In the genomic region with DNA sequence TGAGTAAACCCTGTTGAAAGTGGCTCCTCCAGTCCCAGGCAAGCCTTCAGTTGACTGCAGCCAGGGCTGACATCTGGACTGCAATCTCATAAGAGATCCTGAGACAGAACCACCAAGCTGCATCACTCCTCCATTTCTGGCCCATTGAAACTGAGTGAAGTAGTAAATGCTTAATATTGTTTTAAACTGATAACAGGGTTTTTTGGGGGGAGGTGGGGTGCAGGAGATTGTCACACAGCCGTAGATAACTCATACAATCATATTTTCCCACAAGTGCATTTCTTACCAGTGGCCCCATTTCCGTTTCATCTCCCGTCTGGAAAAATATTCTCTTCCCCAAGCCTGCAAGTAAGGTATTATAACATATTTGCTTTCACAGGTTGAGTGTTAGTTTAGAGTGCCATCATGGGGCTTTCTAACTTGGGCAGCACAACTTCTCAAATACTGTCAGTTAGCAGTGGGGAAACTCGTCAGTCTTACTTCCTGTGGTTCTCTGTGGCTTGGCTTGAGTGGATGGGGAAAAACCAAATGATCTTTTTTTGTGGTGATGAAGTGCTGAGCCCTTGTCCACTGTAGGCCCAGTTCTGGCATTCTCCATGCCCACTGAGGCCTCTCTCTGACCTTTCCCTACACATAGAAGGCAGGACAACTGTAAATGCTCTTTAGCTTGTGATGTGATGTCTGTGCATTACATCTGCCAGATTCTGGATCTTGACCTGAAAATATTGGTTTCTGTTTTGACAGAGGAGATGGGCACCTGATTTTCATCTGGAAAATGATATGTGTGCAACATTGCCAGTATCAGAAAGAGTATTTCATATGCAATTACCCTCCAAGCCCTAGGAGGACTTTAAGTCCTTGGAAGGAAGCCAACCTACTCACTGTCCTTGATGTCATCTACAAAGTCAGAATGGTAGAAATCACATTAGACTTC, we compare ENCODE assay signal across 9 cellular contexts.
DNase-seq lines count a peak whose midpoint lies in the region; ATAC-seq and TF ChIP-seq lines count a peak whose summit lies in the region.
"Had no signal": no experiment of that assay in that cellular context is flagged by ENCODE, and none has a peak within 500 bp of the region (broad histone marks: within the 10 kb centered on the region; RNA-seq: fewer than 3 reads in every experiment).

No MANE protein-coding gene starts in this region.

- TF ChIP-seq POLR2A in spleen (IDR thresholded peaks at IDR 0.05): no peak

- H3K27ac ChIP-seq in spleen: peak overlapping the region in 5 of 8 donors; percentile 15 to 60 (median 33)
- H3K27ac ChIP-seq: C4-2B had no signal

- H3K4me3 Mint-ChIP-seq in activated T-cell treated with anti-CD3 and anti-CD28 coated beads, Interleukin-2, amount 50 U/mL, for 4 hours: no peak overlapping the region

- H3K4me1 ChIP-seq in spleen: peaks cover 5 to 19% (median 15%) of the 10 kb centered on the region in 6 donors

- no peaks in the 10 kb centered on the region for H3K36me3 Mint-ChIP-seq in activated T-cell treated with anti-CD3 and anti-CD28 coated beads, Interleukin-2, amount 50 U/mL, for 4 hours (ENCODE audit: insufficient read depth)

- intact Hi-C loops in spleen (cut with DNase I; ENCODE audit: low total_unique reads): no loop called here

- no peaks in the 10 kb centered on the region for H3K36me3 ChIP-seq in spleen

- H3K9me3 ChIP-seq in spleen: no peaks in the 10 kb centered on the region

- peak; percentile 90 for ATAC-seq in HG03108 (IDR thresholded peaks at IDR 0.05; ENCODE audit: unreplicated experiment)
- peak; percentile 80 to 82 for ATAC-seq in activated T-cell treated with anti-CD3 and anti-CD28 coated beads, Interleukin-2, amount 50 U/mL, for 4 hours

- peak; percentile 67 for DNase-seq in activated CD8-positive, alpha-beta memory T cell treated with anti-CD3 and anti-CD28 coated beads for 24 hours
- DNase-seq in activated CD8-positive, alpha-beta memory T cell treated with anti-CD3 and anti-CD28 coated beads, Interleukin-2, amount 50 U/mL, for 48 hours: no peak
- DNase-seq in activated T-cell treated with anti-CD3 and anti-CD28 coated beads, Interleukin-2, amount 50 U/mL, for 4 hours: no peak
- DNase-seq in spleen (no peak), HUDEP-2 (lab: John Stamatoyannopoulos, UW; ENCODE audit: unreplicated experiment in 76 of 76) (no peak), putamen (ENCODE audit: low spot score) (no peak), NCI-H345 treated with DMSO at 0.1 percent for 48 hours (lab: John Stamatoyannopoulos, UW; ENCODE audit: unreplicated experiment) (no peak)

- H3K27me3 Mint-ChIP-seq in activated T-cell treated with anti-CD3 and anti-CD28 coated beads, Interleukin-2, amount 50 U/mL, for 4 hours (ENCODE audit: low read depth): no peaks in the 10 kb centered on the region

- H3K4me1 Mint-ChIP-seq in activated T-cell treated with anti-CD3 and anti-CD28 coated beads, Interleukin-2, amount 50 U/mL, for 4 hours (ENCODE audit: low read depth): peaks cover 24% of the 10 kb centered on the region

- no peaks in the 10 kb centered on the region for H3K9me3 Mint-ChIP-seq in activated T-cell treated with anti-CD3 and anti-CD28 coated beads, Interleukin-2, amount 50 U/mL, for 4 hours

- WGBS in spleen, 5 donors: 22 to 61% (median 37%) methylated on average over 4 of the region's 4 CpGs

- no peaks in the 10 kb centered on the region for H3K27me3 ChIP-seq in spleen (replicated peaks in 1 of 7)

- no peak for TF ChIP-seq CTCF in spleen (IDR thresholded peaks at IDR 0.05 in 8 of 11, conservative IDR thresholded peaks at IDR 0.05 in 3 of 11)

- H3K4me3 ChIP-seq in spleen: no peak overlapping the region
